ENCODE assay signal across 21 cellular contexts in the genomic region with DNA sequence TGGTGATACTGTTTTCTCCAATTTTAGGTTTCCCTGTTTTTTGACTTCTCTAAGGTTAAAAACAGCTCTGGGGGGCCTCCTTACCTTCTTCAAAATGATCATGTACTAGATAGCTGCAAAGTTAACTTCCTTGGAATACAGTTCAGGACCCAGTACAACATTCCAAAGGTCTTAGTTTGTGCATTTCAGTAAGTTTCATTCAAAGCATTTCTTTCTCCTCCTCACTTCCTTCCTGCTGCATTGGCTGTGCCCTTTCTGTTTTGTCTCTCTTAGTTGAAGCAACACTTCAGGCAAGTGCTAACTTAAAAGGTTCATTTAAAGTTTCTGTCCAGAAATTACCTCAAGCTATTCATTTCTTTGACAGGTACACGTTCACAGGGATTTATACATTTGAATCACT.
A peak's percentile ranks its signal among the peaks of the same experiment; 100 is the strongest.
DNase-seq lines count a peak whose midpoint lies in the region; ATAC-seq, FAIRE-seq and TF ChIP-seq lines count a peak whose summit lies in the region.
"Had no signal": no experiment of that assay in that cellular context is flagged by ENCODE, and none has a peak within 500 bp of the region (broad histone marks: within the 10 kb centered on the region; RNA-seq: fewer than 3 reads in every experiment).

No MANE protein-coding gene starts in this region.

- H3K79me2 ChIP-seq in astrocyte (ENCODE audit: insufficient read depth, low read length) (no peaks in the 10 kb centered on the region), keratinocyte (ENCODE audit: control insufficient read depth, insufficient read depth, low read length) (no peaks in the 10 kb centered on the region)

- H3K4me1 Mint-ChIP-seq in MCF 10A (ENCODE audit: insufficient read depth, unreplicated experiment) (peaks cover 36% of the 10 kb centered on the region), astrocyte (ENCODE audit: low read depth, unreplicated experiment) (peaks cover 27% of the 10 kb centered on the region)
- H3K4me1 Mint-ChIP-seq: stimulated activated naive B cell treated with anti-CD40 and anti-IgM and Interleukin-4, amounts not matched to agents 10 μg/mL and 1 μg/mL and 100 μg/mL, for 72 hours had no signal

- no peak for TF ChIP-seq CTCF in MCF 10A (IDR thresholded peaks at IDR 0.05; ENCODE audit: unreplicated experiment)
- no peak for TF ChIP-seq CTCF in breast epithelium (IDR thresholded peaks at IDR 0.05)
- no peak for TF ChIP-seq CTCF in astrocyte (IDR thresholded peaks at IDR 0.05; ENCODE audit: insufficient read depth, low read depth, low read length)
- TF ChIP-seq CTCF in keratinocyte (optimal IDR thresholded peaks at IDR 0.05 in 1 of 3, IDR thresholded peaks at IDR 0.05 in 1 of 3, conservative IDR thresholded peaks at IDR 0.05 in 1 of 3; ENCODE audit: extremely low read depth in 1 of 3, insufficient read depth in 2 of 3, low read length in 3 of 3) = no peak
- no peak for TF ChIP-seq CTCF in D721Med (IDR thresholded peaks at IDR 0.05; ENCODE audit: insufficient read depth, missing control alignments)

- no peak for TF ChIP-seq POLR2A in breast epithelium (IDR thresholded peaks at IDR 0.05)

- dilution Hi-C loops in keratinocyte (cut with MboI; ENCODE audit: extremely low pct_ligation_motif_present, low sequenced_read_pairs) = no loop called here

- H3K27ac ChIP-seq in breast epithelium = no peak overlapping the region
- no peak overlapping the region for H3K27ac ChIP-seq in astrocyte (ENCODE audit: low read depth, low read length)
- no peak overlapping the region for H3K27ac ChIP-seq in keratinocyte (ENCODE audit: control insufficient read depth, insufficient read depth, low read length)
- H3K27ac ChIP-seq: dorsolateral prefrontal cortex, heart right ventricle had no signal

- POLR2A ChIA-PET in MCF 10A (lab: Yijun Ruan, JAX) = interaction anchor here (0.6 kb wide), 1 partner anchor 1218 kb away, joined by 3 read pairs; a partner anchor contains a TSS

- no peak overlapping the region for H3K4me3 ChIP-seq in breast epithelium
- no peak overlapping the region for H3K4me3 ChIP-seq in astrocyte (ENCODE audit: insufficient read depth, low read depth, low read length)
- H3K4me3 ChIP-seq in keratinocyte (ENCODE audit: control insufficient read depth in 2 of 3, extremely low read depth in 1 of 3, insufficient read depth in 2 of 3, low read depth in 1 of 3, low read length in 3 of 3) = no peak overlapping the region
- H3K4me3 ChIP-seq: dorsolateral prefrontal cortex, heart right ventricle had no signal

- DNase-seq in MCF 10A (ENCODE audit: unreplicated experiment) (no peak), breast epithelium (ENCODE audit: low spot score in 2 of 2) (no peak), astrocyte (ENCODE audit: low read depth) (peak; percentile 36), keratinocyte (ENCODE audit: low read depth, low spot score) (no peak), SHP77 treated with DMSO at 0.1 percent for 48 hours (lab: John Stamatoyannopoulos, UW) (no peak), NCI-H1930 (lab: John Stamatoyannopoulos, UW) (no peak), D721Med (ENCODE audit: insufficient read length, low spot score) (no peak)
- DNase-seq: 8988T; activated CD8-positive, alpha-beta memory T cell treated with anti-CD3 and anti-CD28 coated beads for 24 hours; activated naive CD8-positive, alpha-beta T cell treated with anti-CD3 and anti-CD28 coated beads for 36 hours; dorsolateral prefrontal cortex; heart right ventricle; Kasumi-1; NCI-H2171; stimulated activated naive B cell treated with anti-CD40 and anti-IgM and Interleukin-4, amounts not matched to agents 10 μg/mL and 1 μg/mL and 100 μg/mL, for 72 hours; T1000 had no signal

- H3K9me3 ChIP-seq in breast epithelium = no peaks in the 10 kb centered on the region
- no peaks in the 10 kb centered on the region for H3K9me3 ChIP-seq in astrocyte (ENCODE audit: insufficient read depth, low read depth, low read length)
- no peaks in the 10 kb centered on the region for H3K9me3 ChIP-seq in keratinocyte (ENCODE audit: control insufficient read depth, low read depth, low read length)
- H3K9me3 ChIP-seq: heart right ventricle had no signal

- H2AFZ ChIP-seq in astrocyte (ENCODE audit: low read depth, low read length) (no peak overlapping the region), keratinocyte (ENCODE audit: control insufficient read depth, low read length) (no peak overlapping the region)

- H3K9me3 Mint-ChIP-seq in MCF 10A (ENCODE audit: unreplicated experiment) (no peaks in the 10 kb centered on the region), astrocyte (ENCODE audit: unreplicated experiment) (no peaks in the 10 kb centered on the region)
- H3K9me3 Mint-ChIP-seq: activated naive CD8-positive, alpha-beta T cell treated with anti-CD3 and anti-CD28 coated beads for 36 hours; CD14-positive monocyte; neural crest cell; stimulated activated naive B cell treated with anti-CD40 and anti-IgM and Interleukin-4, amounts not matched to agents 10 μg/mL and 1 μg/mL and 100 μg/mL, for 72 hours had no signal

- H3K9me1 ChIP-seq in keratinocyte (ENCODE audit: control insufficient read depth, extremely low read depth, insufficient read depth, low read length) = no peaks in the 10 kb centered on the region

- FAIRE-seq in astrocyte (lab: Jason Lieb, UNC) (peak; percentile 76), keratinocyte (lab: Jason Lieb, UNC) (peak; percentile 32), D721Med (lab: Jason Lieb, UNC) (no peak)
- FAIRE-seq: islet of Langerhans had no signal

- BruUV-seq in MCF 10A (replicated peaks; lab: Mats Ljungman, UMichigan) = no TSS peak

- peak overlapping the region; percentile 48 for H3K4me2 ChIP-seq in astrocyte (ENCODE audit: low read length)
- no peak overlapping the region for H3K4me2 ChIP-seq in keratinocyte (ENCODE audit: control insufficient read depth, extremely low read depth, insufficient read depth, low read depth, low read length)

- H3K27me3 ChIP-seq in breast epithelium = no peaks in the 10 kb centered on the region
- H3K27me3 ChIP-seq in astrocyte (ENCODE audit: insufficient read depth, low read length) = no peaks in the 10 kb centered on the region
- no peaks in the 10 kb centered on the region for H3K27me3 ChIP-seq in keratinocyte (ENCODE audit: control insufficient read depth, extremely low read depth, insufficient read depth, low read length)
- H3K27me3 ChIP-seq: dorsolateral prefrontal cortex, heart right ventricle had no signal

- no peak overlapping the region for H3K4me3 Mint-ChIP-seq in MCF 10A (ENCODE audit: unreplicated experiment)
- no peak overlapping the region for H3K4me3 Mint-ChIP-seq in astrocyte (ENCODE audit: unreplicated experiment)
- H3K4me3 Mint-ChIP-seq: activated naive CD8-positive, alpha-beta T cell treated with anti-CD3 and anti-CD28 coated beads for 36 hours; CD14-positive monocyte; neural crest cell; stimulated activated naive B cell treated with anti-CD40 and anti-IgM and Interleukin-4, amounts not matched to agents 10 μg/mL and 1 μg/mL and 100 μg/mL, for 72 hours had no signal

- H4K20me1 ChIP-seq in astrocyte (ENCODE audit: insufficient read depth, low read length) = peaks cover 4% of the 10 kb centered on the region
- no peaks in the 10 kb centered on the region for H4K20me1 ChIP-seq in keratinocyte (ENCODE audit: control insufficient read depth, extremely low read depth, insufficient read depth, low read length)

- CTCF ChIA-PET in MCF 10A (lab: Yijun Ruan, JAX) = interaction anchor here (0.6 to 1.2 kb wide), 3 partner anchors 11 to 1719 kb away, joined by 3 read pairs; no protein-coding TSS in a partner anchor

- H3K9ac ChIP-seq in astrocyte (ENCODE audit: low read length) (no peak overlapping the region), keratinocyte (ENCODE audit: control insufficient read depth, extremely low read depth, insufficient read depth, low read length) (no peak overlapping the region)

- peak overlapping the region; percentile 47 for H3K27ac Mint-ChIP-seq in MCF 10A (ENCODE audit: low read depth, unreplicated experiment)
- no peak overlapping the region for H3K27ac Mint-ChIP-seq in astrocyte (ENCODE audit: unreplicated experiment)
- H3K27ac Mint-ChIP-seq: activated naive CD8-positive, alpha-beta T cell treated with anti-CD3 and anti-CD28 coated beads for 36 hours; CD14-positive monocyte; stimulated activated naive B cell treated with anti-CD40 and anti-IgM and Interleukin-4, amounts not matched to agents 10 μg/mL and 1 μg/mL and 100 μg/mL, for 72 hours had no signal

- H3K27me3 Mint-ChIP-seq in MCF 10A (ENCODE audit: insufficient read depth, unreplicated experiment) = peaks cover 9% of the 10 kb centered on the region
- peaks cover under 1% of the 10 kb centered on the region for H3K27me3 Mint-ChIP-seq in astrocyte (ENCODE audit: low read depth, unreplicated experiment)
- H3K27me3 Mint-ChIP-seq: activated naive CD8-positive, alpha-beta T cell treated with anti-CD3 and anti-CD28 coated beads for 36 hours had no signal

- H3K36me3 Mint-ChIP-seq in MCF 10A (ENCODE audit: insufficient read depth, unreplicated experiment) (peaks cover 6% of the 10 kb centered on the region), astrocyte (ENCODE audit: low read depth, unreplicated experiment) (no peaks in the 10 kb centered on the region)
- H3K36me3 Mint-ChIP-seq: activated naive CD8-positive, alpha-beta T cell treated with anti-CD3 and anti-CD28 coated beads for 36 hours; CD14-positive monocyte; stimulated activated naive B cell treated with anti-CD40 and anti-IgM and Interleukin-4, amounts not matched to agents 10 μg/mL and 1 μg/mL and 100 μg/mL, for 72 hours had no signal

- no peaks in the 10 kb centered on the region for H3K36me3 ChIP-seq in breast epithelium
- H3K36me3 ChIP-seq in astrocyte (ENCODE audit: insufficient read depth, low read length) = no peaks in the 10 kb centered on the region
- no peaks in the 10 kb centered on the region for H3K36me3 ChIP-seq in keratinocyte (ENCODE audit: control insufficient read depth in 2 of 2, extremely low read depth in 1 of 2, insufficient read depth in 2 of 2, low read length in 2 of 2)
- H3K36me3 ChIP-seq: heart right ventricle had no signal

- H3K4me1 ChIP-seq in breast epithelium (peaks cover 0 to 5% of the 10 kb centered on the region in 2 donors), astrocyte (ENCODE audit: insufficient read depth, low read length) (peaks cover 12% of the 10 kb centered on the region), keratinocyte (ENCODE audit: control insufficient read depth, extremely low read depth, insufficient read depth, low read length) (peaks cover 7% of the 10 kb centered on the region)

- ATAC-seq in GM21737 (IDR thresholded peaks at IDR 0.05; ENCODE audit: unreplicated experiment) = no peak
- ATAC-seq: activated CD4-positive, CD25-positive, alpha-beta regulatory T cell treated with anti-CD3 and anti-CD28 coated beads, Interleukin-2, amount 50 U/mL, for 24 hours; heart right ventricle; stimulated activated naive B cell treated with anti-CD40 and anti-IgM and Interleukin-4, amounts not matched to agents 10 μg/mL and 1 μg/mL and 100 μg/mL, for 72 hours had no signal

- intact Hi-C loops in MCF 10A (cut with micrococcal nuclease) = no loop called here
- intact Hi-C loops in breast epithelium (cut with DNase I; ENCODE audit: low total_unique reads) = no loop called here
